In the genomic region with DNA sequence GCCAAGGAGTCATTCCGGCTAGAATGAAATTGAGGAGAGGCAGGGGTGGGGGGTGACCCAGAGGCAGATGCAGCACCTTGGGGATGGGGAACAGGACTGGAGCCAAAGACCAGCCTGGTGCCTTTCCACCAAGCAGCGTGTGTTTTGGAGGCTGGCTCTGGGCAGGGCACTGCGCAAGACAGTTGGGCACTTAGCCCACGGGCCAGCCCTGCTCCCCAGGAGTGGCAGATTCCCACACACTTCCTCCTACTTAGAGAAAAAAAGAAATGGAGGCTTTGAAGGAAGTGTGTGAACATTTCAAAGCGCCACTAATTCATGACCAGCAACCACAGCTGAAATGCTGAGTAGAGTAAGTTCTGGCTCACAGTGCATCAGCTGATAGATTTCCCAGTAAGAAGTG, we compare ENCODE assay signal across 26 cellular contexts. TPM values are rescaled to one million over a fixed set of nuclear protein-coding genes. Genes with fewer than 3 reads are reported as not detected.
DNase-seq lines count a peak whose midpoint lies in the region; ATAC-seq, FAIRE-seq and TF ChIP-seq lines count a peak whose summit lies in the region.
"Had no signal": no experiment of that assay in that cellular context is flagged by ENCODE, and none has a peak within 500 bp of the region (broad histone marks: within the 10 kb centered on the region; RNA-seq: fewer than 3 reads in every experiment).

No MANE protein-coding gene starts in this region.

- TF ChIP-seq CTCF in heart left ventricle (IDR thresholded peaks at IDR 0.05) = no peak
- no peak for TF ChIP-seq CTCF in transverse colon (IDR thresholded peaks at IDR 0.05)
- TF ChIP-seq CTCF in HepG2 (CRISPR knock-in tag; IDR thresholded peaks at IDR 0.05) = no peak

- H3K9ac ChIP-seq in HepG2 (ENCODE audit: insufficient read depth, low read depth, low read length) = no peak overlapping the region

- CTCF ChIA-PET in HepG2 (lab: Yijun Ruan, JAX; ENCODE audit: low intra/inter-chr PET ratio, low total read pairs) = no interaction called here

- FAIRE-seq in HepG2 (lab: Jason Lieb, UNC) = no peak
- FAIRE-seq: GM18507 had no signal

- no peak overlapping the region for H2AFZ ChIP-seq in HepG2 (ENCODE audit: low read length)

- H3K4me1 ChIP-seq in heart left ventricle = peaks cover 0 to 52% (median 25%) of the 10 kb centered on the region in 12 donors
- peaks cover 7 to 37% (median 25%) of the 10 kb centered on the region in 4 donors for H3K4me1 ChIP-seq in transverse colon
- no peaks in the 10 kb centered on the region for H3K4me1 ChIP-seq in HepG2 (ENCODE audit: insufficient read depth, low read length)

- intact Hi-C loops in Right ventricle myocardium inferior (cut with DNase I) = no loop called here
- intact Hi-C loops in cardiac septum (cut with DNase I) = no loop called here
- intact Hi-C loops in heart left ventricle (cut with DNase I) = loop anchor here in 2 of 10 donors (5.0 to 10.0 kb wide), 2 partner anchors 49 to 57 kb away; no protein-coding TSS in a partner anchor
- intact Hi-C loops in transverse colon (cut with DNase I; ENCODE audit: low total_unique reads) = no loop called here
- intact Hi-C loops in HepG2 (cut with micrococcal nuclease; ENCODE audit: unreplicated experiment) = no loop called here

- TF ChIP-seq POLR2A in heart left ventricle (IDR thresholded peaks at IDR 0.05) (no peak), transverse colon (IDR thresholded peaks at IDR 0.05) (no peak), HepG2 (IDR thresholded peaks at IDR 0.05; ENCODE audit: insufficient read depth in 1 of 2, low read depth in 2 of 2, low read length in 2 of 2) (no peak)

- H3K36me3 ChIP-seq in heart left ventricle (no peaks in the 10 kb centered on the region), transverse colon (no peaks in the 10 kb centered on the region), HepG2 (replicated peaks in 1 of 2; ENCODE audit: control insufficient read depth in 1 of 2, insufficient read depth in 2 of 2, low read length in 2 of 2) (no peaks in the 10 kb centered on the region)

- ATAC-seq in Right ventricle myocardium inferior (peak; percentile 15), heart left ventricle (peak in 3 of 4 donors; percentile 7 to 25 (median 12)), HepG2 (no peak)
- ATAC-seq: SK-N-SH treated with all-trans-retinoic acid at 6 μM for 48 hours had no signal

- H3K4me2 ChIP-seq in HepG2 (ENCODE audit: low read depth, low read length) = no peak overlapping the region

- WGBS in heart left ventricle, 4 donors = 41 to 70% (median 57%) methylated on average over 5 of the region's 5 CpGs
- 13 to 37% methylated on average over 2 to 5 of the region's 5 CpGs for WGBS in transverse colon (ENCODE audit: low coverage in 1 of 2), 2 donors
- WGBS in HepG2 (ENCODE audit: low lambda C conversion rate) = 29% methylated on average over 3 of the region's 5 CpGs

- DNase-seq in Right ventricle myocardium inferior (ENCODE audit: missing footprints) (no peak), cardiac septum (ENCODE audit: low spot score) (no peak), heart left ventricle (no peak), occipital lobe (lab: John Stamatoyannopoulos, UW) (peak; percentile 9), transverse colon (peak; percentile 36), kidney glomerular epithelial cell (lab: John Stamatoyannopoulos, UW) (no peak), HepG2 (ENCODE audit: low spot score) (no peak), NCI-H526 (lab: John Stamatoyannopoulos, UW) (no peak)
- DNase-seq: 8988T; activated naive CD4-positive, alpha-beta T cell treated with anti-CD3 and anti-CD28 coated beads, Interleukin-2, amount 50 U/mL, for 16 hours; AML-193; central memory CD4-positive, alpha-beta T cell; DMS53; GOT3; Karpas-422; mesenchymal stem cell; naive B cell; NCI-H1092; NCI-H2029 treated with DMSO at 0.1 percent for 48 hours; NCI-H226; NCI-H82; stimulated activated CD8-positive, alpha-beta memory T cell treated with anti-CD3 and anti-CD28 coated beads, Interleukin-4, amount 100 ng/mL, for 48 hours had no signal

- H3K4me3 ChIP-seq in heart left ventricle (no peak overlapping the region), transverse colon (no peak overlapping the region), HepG2 (replicated peaks in 1 of 3; ENCODE audit: insufficient read depth in 1 of 3, low read depth in 2 of 3, low read length in 3 of 3) (no peak overlapping the region)

- in situ Hi-C loops in transverse colon (cut with MboI; ENCODE audit: low pct_ligation_motif_present in 1 of 4, low pct_unique_long_range_greater_than_20kb in 1 of 4, low sequenced_read_pairs in 3 of 4) (no loop called here), HepG2 (cut with HindIII; ENCODE audit: extremely low pct_ligation_motif_present, low pct_unique_long_range_greater_than_20kb) (no loop called here)

- H3K79me2 ChIP-seq in HepG2 (ENCODE audit: insufficient read depth, low read length) = no peaks in the 10 kb centered on the region

- TF ChIP-seq RAD21 in HepG2 (CRISPR knock-in tag; IDR thresholded peaks at IDR 0.05) = no peak

- BruUV-seq in HepG2 (replicated peaks; lab: Mats Ljungman, UMichigan) = no TSS peak

- peaks cover 0 to 16% (median 0%) of the 10 kb centered on the region in 9 donors for H3K27me3 ChIP-seq in heart left ventricle
- peaks cover 6% of the 10 kb centered on the region for H3K27me3 ChIP-seq in transverse colon
- H3K27me3 ChIP-seq in HepG2 (ENCODE audit: control insufficient read depth in 1 of 2, insufficient read depth in 2 of 2, low read length in 2 of 2) = peaks cover 1 to 59% of the 10 kb centered on the region in 2 experiments; a peak in 4 of 5 replicates

- POLR2A ChIA-PET in HepG2 (lab: Yijun Ruan, JAX) = no interaction called here

- TF ChIP-seq EP300 in transverse colon (IDR thresholded peaks at IDR 0.05; ENCODE audit: low read depth) = no peak
- no peak for TF ChIP-seq EP300 in HepG2 (IDR thresholded peaks at IDR 0.05; ENCODE audit: low read depth in 2 of 2, low read length in 2 of 2)
- TF ChIP-seq EP300 in HepG2 (CRISPR knock-in tag; IDR thresholded peaks at IDR 0.05; ENCODE audit: borderline replicate concordance) = no peak

- H3K9me3 ChIP-seq in heart left ventricle (no peaks in the 10 kb centered on the region), transverse colon (no peaks in the 10 kb centered on the region), HepG2 (ENCODE audit: low read length) (no peaks in the 10 kb centered on the region)

- H4K20me1 ChIP-seq in HepG2 (ENCODE audit: insufficient read depth, low read length) = no peaks in the 10 kb centered on the region

- H3K27ac ChIP-seq in heart left ventricle = peak overlapping the region in 9 of 12 donors; percentile 4 to 79 (median 24)
- H3K27ac ChIP-seq in transverse colon = peak overlapping the region in 1 of 4 donors; percentile 13
- H3K27ac ChIP-seq in HepG2 (ENCODE audit: extremely low read length, insufficient read depth, low read length) = no peak overlapping the region

TF ChIP-seq in HepG2, 621 proteins besides CTCF, POLR2A, EP300 and RAD21:
- TF ChIP-seq ZNF547 (CRISPR knock-in tag; IDR thresholded peaks at IDR 0.05) = no peak
- TF ChIP-seq ZBTB21 (CRISPR knock-in tag; IDR thresholded peaks at IDR 0.05) = no peak
- no peak for TF ChIP-seq ATRX (CRISPR knock-in tag; IDR thresholded peaks at IDR 0.05; ENCODE audit: borderline replicate concordance)
- TF ChIP-seq KLF9 (CRISPR knock-in tag; IDR thresholded peaks at IDR 0.05; ENCODE audit: low read depth) = no peak

RNA-seq across cellular contexts. Expression of a gene that starts 54.9 kb away (rescaled TPM):
- total RNA-seq in Right ventricle myocardium inferior (3.6 TPM), cardiac septum (5.0 TPM), heart left ventricle (10 to 100 TPM in 1 of 9 donors, 1 to 10 TPM in 7, under 1 TPM in 1; 0.50 to 10.6 (median 2.7) TPM), occipital lobe (1.7 TPM), transverse colon (under 1 TPM in 3 of 4 donors, not detected in 1; 0.32 to 0.75 (median 0.41) TPM), HepG2 (2016; rRNA removed; fragmentation: Illumina TruSeq; extraction: Trizol) (not detected in 2 replicates)
- polyA plus RNA-seq in heart left ventricle (1 to 10 TPM in 1 of 2 donors, under 1 TPM in 1; 0.88 to 1.3 TPM), HepG2 (2011; rRNA removed) (not detected in 2 replicates)
- total RNA-seq in HepG2 (2016; cell fraction: cytosol; rRNA removed; fragmentation: Illumina TruSeq; extraction: Trizol; ENCODE audit: low read depth) = not detected in 2 replicates
- not detected in 2 replicates for total RNA-seq in HepG2 (2016; cell fraction: insoluble cytoplasmic fraction; rRNA removed; fragmentation: Illumina TruSeq; extraction: Trizol)
- total RNA-seq in HepG2 (2016; cell fraction: membrane; rRNA removed; fragmentation: Illumina TruSeq; extraction: Trizol) = not detected in 2 replicates
- total RNA-seq in HepG2 (2016; cell fraction: nucleus; rRNA removed; fragmentation: Illumina TruSeq; extraction: Trizol) = not detected in 2 replicates
- not detected in 2 replicates for polyA plus RNA-seq in HepG2 (2011; cell fraction: cytosol; rRNA removed)
- polyA plus RNA-seq in HepG2 (2011; cell fraction: nucleus; rRNA removed) = not detected in 2 replicates
- not detected in 2 replicates for polyA plus RNA-seq in HepG2 (2012)
- polyA plus RNA-seq in HepG2 (2016; cell fraction: cytosol; fragmentation: Illumina TruSeq; extraction: Trizol; ENCODE audit: low read depth) = not detected in 2 replicates
- not detected in 2 replicates for polyA plus RNA-seq in HepG2 (2016; cell fraction: insoluble cytoplasmic fraction; fragmentation: Illumina TruSeq; extraction: Trizol; ENCODE audit: low read depth)
- polyA plus RNA-seq in HepG2 (2016; cell fraction: membrane; fragmentation: Illumina TruSeq; extraction: Trizol; ENCODE audit: low read depth) = not detected in 2 replicates
- polyA plus RNA-seq in HepG2 (2016; cell fraction: nucleus; fragmentation: Illumina TruSeq; extraction: Trizol; ENCODE audit: insufficient read depth, low read depth) = not detected in 2 replicates
- not detected in 2 replicates for polyA minus RNA-seq in HepG2 (2011; rRNA and poly(A)+ RNA removed; ENCODE audit: low replicate concordance)
- polyA minus RNA-seq in HepG2 (2011; cell fraction: cytosol; rRNA and poly(A)+ RNA removed) = not detected in 2 replicates
- not detected in 2 replicates for polyA minus RNA-seq in HepG2 (2011; cell fraction: nucleus; rRNA and poly(A)+ RNA removed)
- total RNA-seq: activated T-helper 1 cell treated with anti-CD3 and anti-CD28 coated beads, Interleukin-12 subunit alpha, Interleukin-12 subunit beta, Interleukin-2, Interleukin-4 antibody, amounts not matched to agents 30 ng/mL and 10 ng/mL and 1 ng/mL, durations not matched to agents 14 hours and 24 hours and 36 hours; T-helper 2 cell treated with Interferon-gamma antibody and Interleukin-4, amounts not matched to agents 100 ng/mL and 5 ng/mL, for 36 hours had no signal

Comparison
In these comparisons a context has a peak if more than half of its experiments do, and no peak if none do; other contexts are left out.
1. DNase-seq: peak in occipital lobe (single experiment) and transverse colon (single experiment); none in Right ventricle myocardium inferior (single experiment), cardiac septum (single experiment), heart left ventricle (0 of 5), kidney glomerular epithelial cell (single experiment), HepG2 (single experiment) and NCI-H526 (0 of 2).